9 cellular contexts compared by ENCODE assay signal in genomic region chr6:144559865-144560603, GRCh38.
DNase-seq lines count a peak whose midpoint lies in the region; ATAC-seq and TF ChIP-seq lines count a peak whose summit lies in the region.
"Had no signal": no experiment of that assay in that cellular context is flagged by ENCODE, and none has a peak within 500 bp of the region (broad histone marks: within the 10 kb centered on the region; RNA-seq: fewer than 3 reads in every experiment).

No MANE protein-coding gene starts in this region.

- no peak for ATAC-seq in HG02798 (IDR thresholded peaks at IDR 0.05; ENCODE audit: poor library complexity, unreplicated experiment)
- ATAC-seq in GM21576 (IDR thresholded peaks at IDR 0.05; ENCODE audit: unreplicated experiment) = no peak
- no peak for ATAC-seq in GM21526 (IDR thresholded peaks at IDR 0.05; ENCODE audit: low FRiP score, unreplicated experiment)

- H3K4me1 Mint-ChIP-seq in activated T-helper 2 cell treated with anti-CD3 and anti-CD28 coated beads, Interferon-gamma antibody, Interleukin-2, Interleukin-4, amounts not matched to agents 10 μg/mL and 5 μg/mL and 100 μg/mL, durations not matched to agents 14 hours and 24 hours and 36 hours (ENCODE audit: low read depth) = peaks cover 36% of the 10 kb centered on the region

- DNase-seq in HEK293T (ENCODE audit: extremely low spot score) (peak; percentile 14), islet precursor cell (peak; percentile 60), UCSD-AML1 (lab: John Stamatoyannopoulos, UW; ENCODE audit: unreplicated experiment) (no peak)
- peak; percentile 56 for DNase-seq in activated T-helper 2 cell treated with anti-CD3 and anti-CD28 coated beads, Interferon-gamma antibody, Interleukin-2, Interleukin-4, amounts not matched to agents 10 μg/mL and 5 μg/mL and 100 μg/mL, durations not matched to agents 14 hours and 24 hours and 36 hours (ENCODE audit: low spot score)
- DNase-seq: NCI-H2081 treated with DMSO at 0.1 percent for 48 hours had no signal

- peaks cover 40% of the 10 kb centered on the region for H3K36me3 Mint-ChIP-seq in activated T-helper 2 cell treated with anti-CD3 and anti-CD28 coated beads, Interferon-gamma antibody, Interleukin-2, Interleukin-4, amounts not matched to agents 10 μg/mL and 5 μg/mL and 100 μg/mL, durations not matched to agents 14 hours and 24 hours and 36 hours (ENCODE audit: low read depth)

- peak overlapping the region; percentile 56 for H3K27ac ChIP-seq in 22Rv1

- intact Hi-C loops in activated T-helper 2 cell treated with anti-CD3 and anti-CD28 coated beads, Interferon-gamma antibody, Interleukin-2, Interleukin-4, amounts not matched to agents 10 μg/mL and 5 μg/mL and 100 μg/mL, durations not matched to agents 14 hours and 24 hours and 36 hours (cut with micrococcal nuclease) = loop anchor here (1.0 to 10.0 kb wide), 6 partner anchors 16 to 465 kb away; partner anchors contain the start of genes SF3B5, STX11 and UTRN

- TF ChIP-seq CTCF in 22Rv1 (IDR thresholded peaks at IDR 0.05) = no peak

- CTCF ChIA-PET in HEK293T (lab: Yijun Ruan, JAX) = no interaction called here

- peak overlapping the region; percentile 86 for H3K27ac Mint-ChIP-seq in activated T-helper 2 cell treated with anti-CD3 and anti-CD28 coated beads, Interferon-gamma antibody, Interleukin-2, Interleukin-4, amounts not matched to agents 10 μg/mL and 5 μg/mL and 100 μg/mL, durations not matched to agents 14 hours and 24 hours and 36 hours

- peak overlapping the region; percentile 60 for H3K4me3 Mint-ChIP-seq in activated T-helper 2 cell treated with anti-CD3 and anti-CD28 coated beads, Interferon-gamma antibody, Interleukin-2, Interleukin-4, amounts not matched to agents 10 μg/mL and 5 μg/mL and 100 μg/mL, durations not matched to agents 14 hours and 24 hours and 36 hours (ENCODE audit: low read depth)

- no peaks in the 10 kb centered on the region for H3K27me3 Mint-ChIP-seq in activated T-helper 2 cell treated with anti-CD3 and anti-CD28 coated beads, Interferon-gamma antibody, Interleukin-2, Interleukin-4, amounts not matched to agents 10 μg/mL and 5 μg/mL and 100 μg/mL, durations not matched to agents 14 hours and 24 hours and 36 hours (ENCODE audit: low read depth)

- POLR2A ChIA-PET in HEK293T (lab: Yijun Ruan, JAX) = no interaction called here

- H3K9me3 Mint-ChIP-seq in activated T-helper 2 cell treated with anti-CD3 and anti-CD28 coated beads, Interferon-gamma antibody, Interleukin-2, Interleukin-4, amounts not matched to agents 10 μg/mL and 5 μg/mL and 100 μg/mL, durations not matched to agents 14 hours and 24 hours and 36 hours = peaks cover 6% of the 10 kb centered on the region

TF ChIP-seq in HEK293T, 16 proteins besides CTCF, POLR2A, EP300 and RAD21:
- no peak for TF ChIP-seq HDGF (IDR thresholded peaks at IDR 0.05; ENCODE audit: borderline replicate concordance)
- TF ChIP-seq FOXK2 (IDR thresholded peaks at IDR 0.05) = no peak
- TF ChIP-seq, protein P1, sequence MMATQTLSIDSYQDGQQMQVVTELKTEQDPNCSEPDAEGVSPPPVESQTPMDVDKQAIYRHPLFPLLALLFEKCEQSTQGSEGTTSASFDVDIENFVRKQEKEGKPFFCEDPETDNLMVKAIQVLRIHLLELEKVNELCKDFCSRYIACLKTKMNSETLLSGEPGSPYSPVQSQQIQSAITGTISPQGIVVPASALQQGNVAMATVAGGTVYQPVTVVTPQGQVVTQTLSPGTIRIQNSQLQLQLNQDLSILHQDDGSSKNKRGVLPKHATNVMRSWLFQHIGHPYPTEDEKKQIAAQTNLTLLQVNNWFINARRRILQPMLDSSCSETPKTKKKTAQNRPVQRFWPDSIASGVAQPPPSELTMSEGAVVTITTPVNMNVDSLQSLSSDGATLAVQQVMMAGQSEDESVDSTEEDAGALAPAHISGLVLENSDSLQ (IDR thresholded peaks at IDR 0.05) = no peak
- TF ChIP-seq SUZ12 (IDR thresholded peaks at IDR 0.05) = no peak
- TF ChIP-seq LEF1 (IDR thresholded peaks at IDR 0.05; ENCODE audit: borderline replicate concordance) = no peak
- no peak for TF ChIP-seq FOXA1 (IDR thresholded peaks at IDR 0.05)
- no peak for TF ChIP-seq ZNF384 (IDR thresholded peaks at IDR 0.05)
- TF ChIP-seq BHLHE40 (IDR thresholded peaks at IDR 0.05; ENCODE audit: borderline replicate concordance) = no peak
- no peak for TF ChIP-seq ELF4 (IDR thresholded peaks at IDR 0.05)
- TF ChIP-seq ARNT (IDR thresholded peaks at IDR 0.05) = no peak
- TF ChIP-seq TARDBP (IDR thresholded peaks at IDR 0.05) = no peak
- TF ChIP-seq NFRKB (IDR thresholded peaks at IDR 0.05) = no peak
- TF ChIP-seq CTBP1 (IDR thresholded peaks at IDR 0.05; ENCODE audit: borderline replicate concordance) = no peak
- no peak for TF ChIP-seq SP1 (IDR thresholded peaks at IDR 0.05)
- TF ChIP-seq L3MBTL2 (conservative IDR thresholded peaks at IDR 0.05) = no peak
- TF ChIP-seq FOXM1 (IDR thresholded peaks at IDR 0.05; ENCODE audit: borderline replicate concordance) = no peak
